In the genomic region with DNA sequence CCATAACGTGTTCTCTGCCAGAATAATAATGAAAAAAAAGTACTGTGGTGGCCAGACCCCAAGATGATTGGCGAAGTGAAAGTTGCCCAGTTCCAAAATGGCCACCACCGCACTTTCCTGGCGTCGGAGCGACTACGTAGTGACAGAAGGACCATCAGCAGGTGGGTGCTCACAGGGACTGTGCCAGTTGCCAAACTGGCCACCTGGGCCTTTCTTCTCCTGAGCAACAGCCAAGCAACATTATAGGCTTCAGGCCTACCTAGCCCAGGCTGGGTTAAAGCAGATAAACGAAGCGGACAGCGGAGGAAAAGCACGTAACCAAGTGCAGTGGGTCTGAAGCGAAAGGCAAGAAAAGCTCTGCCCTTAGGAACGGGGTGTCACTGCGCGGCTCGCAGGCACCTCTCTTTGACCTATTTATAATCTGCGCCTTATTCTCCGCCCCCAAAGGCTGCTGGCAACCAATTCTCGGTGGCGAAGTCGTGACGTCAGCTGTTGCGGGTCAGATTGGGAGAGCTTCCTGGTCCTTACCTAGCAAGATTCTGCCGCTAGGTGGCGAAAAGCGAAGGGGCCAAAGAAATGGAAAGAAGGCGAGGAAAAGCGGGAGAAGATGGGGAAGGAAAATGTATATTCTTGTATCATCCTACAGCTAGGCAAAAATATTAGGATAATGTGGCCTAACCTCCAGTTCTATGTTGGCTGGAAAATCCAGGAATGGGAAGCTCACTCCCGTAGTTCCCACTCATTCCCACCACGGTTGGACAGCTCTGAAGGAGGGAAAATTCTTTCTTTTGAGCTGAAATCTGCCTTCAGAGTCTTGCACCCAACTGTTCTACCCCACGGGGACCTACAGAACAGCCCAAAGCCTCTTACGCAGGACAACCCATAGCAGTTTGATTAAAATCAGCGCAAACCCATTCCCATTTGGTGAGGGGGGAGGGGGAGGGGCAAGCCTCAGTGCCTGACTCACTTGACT, we compare ENCODE assay signal across 8 cellular contexts. TPM values are rescaled to one million over a fixed set of nuclear protein-coding genes. Genes with fewer than 3 reads are reported as not detected.
DNase-seq lines count a peak whose midpoint lies in the region; ATAC-seq and TF ChIP-seq lines count a peak whose summit lies in the region.

No MANE protein-coding gene starts in this region.

- peak; percentile 94 for TF ChIP-seq CTCF in kidney epithelial cell (IDR thresholded peaks at IDR 0.05; ENCODE audit: insufficient read depth, low read length, poor library complexity, severe bottlenecking)

- ATAC-seq in GM19025 (IDR thresholded peaks at IDR 0.05; ENCODE audit: low read depth, unreplicated experiment) (peak; percentile 94), HG03342 (IDR thresholded peaks at IDR 0.05; ENCODE audit: unreplicated experiment) (peak; percentile 96)
- ATAC-seq in activated CD4-positive, CD25-positive, alpha-beta regulatory T cell treated with anti-CD3 and anti-CD28 coated beads, Interleukin-2, amount 50 U/mL, for 24 hours = peak; percentile 96 to 97

- peak overlapping the region; percentile 31 for H3K4me3 ChIP-seq in kidney epithelial cell (ENCODE audit: low read depth, low read length)

- H3K36me3 ChIP-seq in kidney epithelial cell (ENCODE audit: control insufficient read depth, insufficient read depth, low read length) = no peaks in the 10 kb centered on the region

- H3K27me3 ChIP-seq in kidney epithelial cell (ENCODE audit: control insufficient read depth, insufficient read depth, low read length) = peaks cover 2% of the 10 kb centered on the region

- DNase-seq in AG20443 (ENCODE audit: low spot score) = peak; percentile 98
- DNase-seq in NCI-H345 treated with DMSO at 0.1 percent for 48 hours (lab: John Stamatoyannopoulos, UW; ENCODE audit: unreplicated experiment) = peak; percentile 98
- DNase-seq in cerebellum (ENCODE audit: low spot score) = peak; percentile 99
- peak; percentile 81 for DNase-seq in kidney epithelial cell (ENCODE audit: low read depth)
- DNase-seq in stimulated activated CD4-positive, alpha-beta T cell treated with anti-CD3 and anti-CD28 coated beads, Interleukin-15, amount 100 ng/mL, for 48 hours (ENCODE audit: low read depth in 2 of 2) = peak; percentile 96 to 98

RNA-seq across cellular contexts. Expression of gene MOG, which starts 6.9 kb away (rescaled TPM):
- 0.18 TPM for total RNA-seq in cerebellum
- not detected in 2 replicates for total RNA-seq in kidney epithelial cell

RNA-seq across cellular contexts. Expression of gene GABBR1, which starts 17.0 kb away (rescaled TPM):
- total RNA-seq in cerebellum (133 TPM), kidney epithelial cell (9.4 and 14.1 TPM in 2 replicates)

RNA-seq across cellular contexts. Expression of gene ZFP57, which starts 31.0 kb away (rescaled TPM):
- not detected for total RNA-seq in cerebellum
- 0.07 and 0.08 TPM in 2 replicates for total RNA-seq in kidney epithelial cell

Comparison
In these comparisons a context has a peak if more than half of its experiments do, and no peak if none do; other contexts are left out.
1. Peak in every context shown above with its lines: DNase-seq, ATAC-seq and H3K4me3 ChIP-seq.